14 cellular contexts compared by ENCODE assay signal in the genomic region with DNA sequence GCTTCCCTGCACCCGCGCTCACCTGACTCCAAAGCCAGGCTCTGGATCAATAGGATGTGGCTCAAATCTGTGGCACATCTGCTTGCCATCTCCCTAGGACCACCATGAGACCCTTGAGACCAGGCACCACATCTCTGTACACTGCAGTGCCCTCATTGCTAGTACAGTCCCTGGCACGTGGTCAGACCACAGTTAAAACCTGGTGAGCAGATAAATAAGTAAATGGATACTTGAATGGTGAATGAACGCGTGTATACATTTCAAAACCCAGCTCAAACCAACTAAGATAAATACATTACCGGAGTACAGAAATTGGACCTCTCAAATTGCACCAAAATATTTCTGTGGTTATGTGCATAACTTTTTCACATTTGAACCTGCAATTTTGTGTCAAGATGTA.
DNase-seq lines count a peak whose midpoint lies in the region; TF ChIP-seq lines count a peak whose summit lies in the region.
"Had no signal": no experiment of that assay in that cellular context is flagged by ENCODE, and none has a peak within 500 bp of the region (broad histone marks: within the 10 kb centered on the region; RNA-seq: fewer than 3 reads in every experiment).

No MANE protein-coding gene starts in this region.

- H3K27ac Mint-ChIP-seq in Calu3 (ENCODE audit: unreplicated experiment), result no peak overlapping the region
- H3K27ac Mint-ChIP-seq: CD8-positive, alpha-beta memory T cell had no signal

- no peak overlapping the region for H3K4me3 Mint-ChIP-seq in Calu3 (ENCODE audit: low read depth, unreplicated experiment)
- H3K4me3 Mint-ChIP-seq: CD8-positive, alpha-beta memory T cell had no signal

- peak; percentile 23 for DNase-seq in AG04450 (ENCODE audit: low read depth, low spot score)
- DNase-seq in NCI-H1092 (lab: John Stamatoyannopoulos, UW), result peak; percentile 67
- peak; percentile 96 for DNase-seq in NCI-H2171 treated with DMSO at 0.1 percent for 48 hours (lab: John Stamatoyannopoulos, UW)
- DNase-seq in fibroblast of gingiva (ENCODE audit: low read depth), result peak; percentile 51
- no peak for DNase-seq in NCI-H774 (lab: John Stamatoyannopoulos, UW)
- DNase-seq in SJCRH30, result no peak
- no peak for DNase-seq in Calu3
- DNase-seq: Caco-2; CD8-positive, alpha-beta memory T cell; DMS53; GF-D8; GM23248; H7 had no signal

- TF ChIP-seq CTCF in AG04450 (IDR thresholded peaks at IDR 0.05; ENCODE audit: low read depth, low read length) (no peak), Calu3 (IDR thresholded peaks at IDR 0.05; ENCODE audit: unreplicated experiment) (no peak)

- H3K9me3 ChIP-seq in AG04450 (ENCODE audit: control insufficient read depth, insufficient read depth, low read length) (peaks cover 24% of the 10 kb centered on the region), SJCRH30 (replicated peaks) (no peaks in the 10 kb centered on the region)
- H3K9me3 ChIP-seq: Caco-2 had no signal

- H3K4me1 Mint-ChIP-seq in Calu3 (ENCODE audit: low read depth, unreplicated experiment), result no peaks in the 10 kb centered on the region
- H3K4me1 Mint-ChIP-seq: CD8-positive, alpha-beta memory T cell had no signal

- CTCF ChIA-PET in AG04450 (lab: Charles Lee), result no interaction called here
- CTCF ChIA-PET in Calu3 (lab: Charles Lee), result no interaction called here

- H3K9me3 Mint-ChIP-seq in Calu3 (ENCODE audit: low read depth, unreplicated experiment), result no peaks in the 10 kb centered on the region

- H3K4me3 ChIP-seq in AG04450 (ENCODE audit: low read depth, low read length) (no peak overlapping the region), SJCRH30 (no peak overlapping the region)
- H3K4me3 ChIP-seq: GM23248 had no signal

- H3K4me1 ChIP-seq in SJCRH30, result no peaks in the 10 kb centered on the region
- H3K4me1 ChIP-seq: Caco-2 had no signal

- H3K36me3 ChIP-seq in SJCRH30, result no peaks in the 10 kb centered on the region

- H3K27ac ChIP-seq in AG04450 (ENCODE audit: low read depth, low read length) (peak overlapping the region; percentile 57), SJCRH30 (no peak overlapping the region)
- H3K27ac ChIP-seq: GM23248, HL-60 had no signal

- POLR2A ChIA-PET in AG04450 (lab: Yijun Ruan, JAX), result no interaction called here

- H3K27me3 ChIP-seq in AG04450 (ENCODE audit: control insufficient read depth, insufficient read depth, low read length), result no peaks in the 10 kb centered on the region
- no peaks in the 10 kb centered on the region for H3K27me3 ChIP-seq in SJCRH30

- no peaks in the 10 kb centered on the region for H3K36me3 Mint-ChIP-seq in Calu3 (ENCODE audit: insufficient read depth, unreplicated experiment)
- H3K36me3 Mint-ChIP-seq: CD8-positive, alpha-beta memory T cell had no signal

- no peaks in the 10 kb centered on the region for H3K27me3 Mint-ChIP-seq in Calu3 (ENCODE audit: unreplicated experiment)

- no TSS peak for BruUV-seq in Calu3 (replicated peaks; lab: Mats Ljungman, UMichigan)

- intact Hi-C loops in Calu3 (cut with micrococcal nuclease; ENCODE audit: unreplicated experiment), result no loop called here

Comparison
In these comparisons a context has a peak if more than half of its experiments do, and no peak if none do; other contexts are left out.
1. DNase-seq: peak in AG04450 (single experiment), NCI-H1092 (single experiment), NCI-H2171 treated with DMSO at 0.1 percent for 48 hours (single experiment) and fibroblast of gingiva (single experiment); none in NCI-H774 (single experiment), SJCRH30 (0 of 2) and Calu3 (single experiment).